Comparison of ENCODE assay signal across 1 cellular context in the genomic region with DNA sequence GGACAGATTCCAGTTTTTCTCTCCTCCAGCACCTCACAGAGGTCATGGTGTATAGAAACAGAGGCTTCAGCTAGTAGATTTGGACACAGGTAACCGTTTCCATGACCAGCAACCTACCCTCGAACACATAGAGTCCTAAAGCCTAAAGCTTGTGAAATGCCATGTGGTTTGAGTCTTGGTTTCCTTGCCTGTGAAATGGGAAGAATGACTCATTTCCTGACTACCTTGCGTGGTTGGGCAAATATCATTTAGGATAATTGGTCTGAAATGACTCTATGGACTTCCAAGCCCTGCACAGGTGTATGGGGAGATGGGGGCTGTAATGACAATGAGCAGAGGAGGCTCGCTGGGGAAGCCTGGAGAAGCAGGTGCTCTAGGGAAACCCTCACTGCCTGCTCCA.
TF ChIP-seq lines count a peak whose summit lies in the region.

No MANE protein-coding gene starts in this region.

TF ChIP-seq in IMR-90, 13 proteins besides CTCF, POLR2A, EP300 and RAD21:
- TF ChIP-seq CEBPB (IDR thresholded peaks at IDR 0.05; ENCODE audit: low read depth, low read length): 0 out of 2 replicates have a peak, but pooled peaks have one; percentile 6
- TF ChIP-seq BHLHE40 (IDR thresholded peaks at IDR 0.05; ENCODE audit: low read depth, low read length): no peak
